In the genomic region with DNA sequence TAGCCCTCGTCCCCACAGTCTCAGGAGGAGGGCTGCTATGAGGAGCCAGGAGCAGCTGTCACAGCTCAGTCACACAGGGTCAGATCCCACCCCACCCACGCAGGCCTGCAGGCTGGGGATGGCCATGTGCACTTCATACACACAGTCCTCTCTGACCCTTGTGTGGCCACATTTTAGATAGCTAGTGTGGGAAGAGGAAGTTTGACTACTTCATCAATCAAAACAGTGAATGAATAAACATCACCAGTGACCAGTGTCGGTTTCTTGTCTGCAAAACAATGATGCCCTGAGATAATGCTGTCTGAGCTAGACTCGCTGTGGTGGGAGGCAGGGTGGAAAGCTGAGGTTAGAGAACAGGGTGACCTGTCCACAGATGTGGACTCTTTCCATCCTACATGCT, we compare ENCODE assay signal across 1 cellular context.
A peak's percentile ranks its signal among the peaks of the same experiment; 100 is the strongest.
TF ChIP-seq lines count a peak whose summit lies in the region.

No MANE protein-coding gene starts in this region.

TF ChIP-seq in HepG2, 621 proteins besides CTCF, POLR2A, EP300 and RAD21 (continues in another document):
- TF ChIP-seq ARID5B (CRISPR knock-in tag; IDR thresholded peaks at IDR 0.05) (peak; percentile 32; the same call in 1 of the 2 replicates), NCOR1 (IDR thresholded peaks at IDR 0.05; ENCODE audit: borderline replicate concordance, low read length) (no peak), SIN3A (IDR thresholded peaks at IDR 0.05; ENCODE audit: borderline replicate concordance, low read depth, low read length) (no peak), PRMT3 (CRISPR knock-in tag; IDR thresholded peaks at IDR 0.05; ENCODE audit: borderline replicate concordance, low read depth) (no peak), ZNF687 (CRISPR knock-in tag; IDR thresholded peaks at IDR 0.05) (peak; percentile 61), MIER2 (CRISPR knock-in tag; IDR thresholded peaks at IDR 0.05) (no peak), SNAPC5 (CRISPR knock-in tag; IDR thresholded peaks at IDR 0.05; ENCODE audit: borderline replicate concordance) (no peak), ZNF160 (CRISPR knock-in tag; IDR thresholded peaks at IDR 0.05) (no peak), ZNF552 (CRISPR knock-in tag; IDR thresholded peaks at IDR 0.05; ENCODE audit: borderline replicate concordance) (no peak), CAMTA2 (CRISPR knock-in tag; IDR thresholded peaks at IDR 0.05; ENCODE audit: borderline replicate concordance) (no peak), ARNT (IDR thresholded peaks at IDR 0.05) (no peak), ZNF878 (CRISPR knock-in tag; IDR thresholded peaks at IDR 0.05) (no peak), ZFP36L2 (CRISPR knock-in tag; IDR thresholded peaks at IDR 0.05) (no peak), ZMAT5 (CRISPR knock-in tag; IDR thresholded peaks at IDR 0.05; ENCODE audit: borderline replicate concordance, low read depth) (no peak), ZKSCAN5 (CRISPR knock-in tag; IDR thresholded peaks at IDR 0.05) (no peak), HES4 (CRISPR knock-in tag; IDR thresholded peaks at IDR 0.05; ENCODE audit: borderline replicate concordance) (no peak), GABPA (IDR thresholded peaks at IDR 0.05; ENCODE audit: low read depth, low read length) (no peak), GABPA (CRISPR knock-in tag; IDR thresholded peaks at IDR 0.05; ENCODE audit: low read depth) (no peak), PCBP1 (IDR thresholded peaks at IDR 0.05; ENCODE audit: borderline replicate concordance, low read depth, low read length) (no peak), DMAP1 (CRISPR knock-in tag; IDR thresholded peaks at IDR 0.05) (no peak)
- TF ChIP-seq, protein P1, sequence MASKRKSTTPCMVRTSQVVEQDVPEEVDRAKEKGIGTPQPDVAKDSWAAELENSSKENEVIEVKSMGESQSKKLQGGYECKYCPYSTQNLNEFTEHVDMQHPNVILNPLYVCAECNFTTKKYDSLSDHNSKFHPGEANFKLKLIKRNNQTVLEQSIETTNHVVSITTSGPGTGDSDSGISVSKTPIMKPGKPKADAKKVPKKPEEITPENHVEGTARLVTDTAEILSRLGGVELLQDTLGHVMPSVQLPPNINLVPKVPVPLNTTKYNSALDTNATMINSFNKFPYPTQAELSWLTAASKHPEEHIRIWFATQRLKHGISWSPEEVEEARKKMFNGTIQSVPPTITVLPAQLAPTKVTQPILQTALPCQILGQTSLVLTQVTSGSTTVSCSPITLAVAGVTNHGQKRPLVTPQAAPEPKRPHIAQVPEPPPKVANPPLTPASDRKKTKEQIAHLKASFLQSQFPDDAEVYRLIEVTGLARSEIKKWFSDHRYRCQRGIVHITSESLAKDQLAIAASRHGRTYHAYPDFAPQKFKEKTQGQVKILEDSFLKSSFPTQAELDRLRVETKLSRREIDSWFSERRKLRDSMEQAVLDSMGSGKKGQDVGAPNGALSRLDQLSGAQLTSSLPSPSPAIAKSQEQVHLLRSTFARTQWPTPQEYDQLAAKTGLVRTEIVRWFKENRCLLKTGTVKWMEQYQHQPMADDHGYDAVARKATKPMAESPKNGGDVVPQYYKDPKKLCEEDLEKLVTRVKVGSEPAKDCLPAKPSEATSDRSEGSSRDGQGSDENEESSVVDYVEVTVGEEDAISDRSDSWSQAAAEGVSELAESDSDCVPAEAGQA (IDR thresholded peaks at IDR 0.05; ENCODE audit: low read depth): no peak
- TF ChIP-seq, protein P1 (CRISPR knock-in tag; IDR thresholded peaks at IDR 0.05; ENCODE audit: borderline replicate concordance): no peak
- TF ChIP-seq, protein P2, sequence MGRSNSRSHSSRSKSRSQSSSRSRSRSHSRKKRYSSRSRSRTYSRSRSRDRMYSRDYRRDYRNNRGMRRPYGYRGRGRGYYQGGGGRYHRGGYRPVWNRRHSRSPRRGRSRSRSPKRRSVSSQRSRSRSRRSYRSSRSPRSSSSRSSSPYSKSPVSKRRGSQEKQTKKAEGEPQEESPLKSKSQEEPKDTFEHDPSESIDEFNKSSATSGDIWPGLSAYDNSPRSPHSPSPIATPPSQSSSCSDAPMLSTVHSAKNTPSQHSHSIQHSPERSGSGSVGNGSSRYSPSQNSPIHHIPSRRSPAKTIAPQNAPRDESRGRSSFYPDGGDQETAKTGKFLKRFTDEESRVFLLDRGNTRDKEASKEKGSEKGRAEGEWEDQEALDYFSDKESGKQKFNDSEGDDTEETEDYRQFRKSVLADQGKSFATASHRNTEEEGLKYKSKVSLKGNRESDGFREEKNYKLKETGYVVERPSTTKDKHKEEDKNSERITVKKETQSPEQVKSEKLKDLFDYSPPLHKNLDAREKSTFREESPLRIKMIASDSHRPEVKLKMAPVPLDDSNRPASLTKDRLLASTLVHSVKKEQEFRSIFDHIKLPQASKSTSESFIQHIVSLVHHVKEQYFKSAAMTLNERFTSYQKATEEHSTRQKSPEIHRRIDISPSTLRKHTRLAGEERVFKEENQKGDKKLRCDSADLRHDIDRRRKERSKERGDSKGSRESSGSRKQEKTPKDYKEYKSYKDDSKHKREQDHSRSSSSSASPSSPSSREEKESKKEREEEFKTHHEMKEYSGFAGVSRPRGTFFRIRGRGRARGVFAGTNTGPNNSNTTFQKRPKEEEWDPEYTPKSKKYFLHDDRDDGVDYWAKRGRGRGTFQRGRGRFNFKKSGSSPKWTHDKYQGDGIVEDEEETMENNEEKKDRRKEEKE (IDR thresholded peaks at IDR 0.05): no peak
- TF ChIP-seq, protein P3, sequence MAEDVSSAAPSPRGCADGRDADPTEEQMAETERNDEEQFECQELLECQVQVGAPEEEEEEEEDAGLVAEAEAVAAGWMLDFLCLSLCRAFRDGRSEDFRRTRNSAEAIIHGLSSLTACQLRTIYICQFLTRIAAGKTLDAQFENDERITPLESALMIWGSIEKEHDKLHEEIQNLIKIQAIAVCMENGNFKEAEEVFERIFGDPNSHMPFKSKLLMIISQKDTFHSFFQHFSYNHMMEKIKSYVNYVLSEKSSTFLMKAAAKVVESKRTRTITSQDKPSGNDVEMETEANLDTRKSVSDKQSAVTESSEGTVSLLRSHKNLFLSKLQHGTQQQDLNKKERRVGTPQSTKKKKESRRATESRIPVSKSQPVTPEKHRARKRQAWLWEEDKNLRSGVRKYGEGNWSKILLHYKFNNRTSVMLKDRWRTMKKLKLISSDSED (CRISPR knock-in tag; IDR thresholded peaks at IDR 0.05): no peak
